ENCODE assay signal across 1 cellular context in genomic region chr17:29061036-29061435, GRCh38.
A peak's percentile ranks its signal among the peaks of the same experiment; 100 is the strongest.
TF ChIP-seq lines count a peak whose summit lies in the region.

No MANE protein-coding gene starts in this region.

TF ChIP-seq in GM12878, 131 proteins besides CTCF, POLR2A, EP300 and RAD21:
- TF ChIP-seq MLLT1 (IDR thresholded peaks at IDR 0.05): peak; percentile 79
- no peak for TF ChIP-seq STAT1 (conservative IDR thresholded peaks at IDR 0.05)
- no peak for TF ChIP-seq POU2F2 (IDR thresholded peaks at IDR 0.05; ENCODE audit: borderline replicate concordance, low read depth, low read length)
- TF ChIP-seq GATAD2B (conservative IDR thresholded peaks at IDR 0.05; ENCODE audit: low read depth): no peak
